In genomic region chr1:185317034-185317885, GRCh38 we compare ENCODE assay signal across 1 cellular context.
A peak's percentile ranks its signal among the peaks of the same experiment; 100 is the strongest.
TF ChIP-seq lines count a peak whose summit lies in the region.

Gene IVNS1ABP (minus strand): TSS chr1:185317243. CDS start chr1:185309493, 7,750 bp downstream.

TF ChIP-seq in H1, 55 proteins besides CTCF, POLR2A, EP300 and RAD21:
- TF ChIP-seq RBBP5 (IDR thresholded peaks at IDR 0.05; ENCODE audit: borderline replicate concordance, low read depth, low read length) (peak; percentile 58; the same call in 1 of the 2 replicates), E2F6 (IDR thresholded peaks at IDR 0.05) (peak; percentile 92), POU5F1 (IDR thresholded peaks at IDR 0.05; ENCODE audit: low read depth, low read length) (no peak), JUND (IDR thresholded peaks at IDR 0.05; ENCODE audit: low read length) (peak; percentile 19; the same call in 1 of the 2 replicates), TAF7 (optimal IDR thresholded peaks at IDR 0.05; ENCODE audit: borderline replicate concordance, low read depth, low read length) (peak; percentile 60), TAF1 (IDR thresholded peaks at IDR 0.05; ENCODE audit: low read depth, low read length) (peak; percentile 95), PHF8 (conservative IDR thresholded peaks at IDR 0.05; ENCODE audit: low read depth, low read length) (peak; percentile 65), CREB1 (IDR thresholded peaks at IDR 0.05) (peak; percentile 83), POLR2AphosphoS5 (IDR thresholded peaks at IDR 0.05; ENCODE audit: low read depth, low read length) (peak; percentile 84), TEAD4 (IDR thresholded peaks at IDR 0.05; ENCODE audit: low read depth, low read length) (peak; percentile 1; the same call in 1 of the 2 replicates), NANOG (IDR thresholded peaks at IDR 0.05; ENCODE audit: insufficient read depth, low read depth, low read length, poor library complexity, severe bottlenecking) (no peak), BRCA1 (IDR thresholded peaks at IDR 0.05; ENCODE audit: low read depth, low read length) (no peak), SP1 (IDR thresholded peaks at IDR 0.05; ENCODE audit: low read depth, low read length) (0 out of 2 replicates have a peak, but pooled peaks have one; percentile 40), EGR1 (IDR thresholded peaks at IDR 0.05; ENCODE audit: borderline replicate concordance, low read depth, low read length) (no peak), CTBP2 (IDR thresholded peaks at IDR 0.05; ENCODE audit: borderline replicate concordance, insufficient read depth, insufficient read length, low read length) (peak; percentile 45), CHD2 (IDR thresholded peaks at IDR 0.05; ENCODE audit: low read length) (0 out of 2 replicates have a peak, but pooled peaks have one; percentile 11), TCF12 (IDR thresholded peaks at IDR 0.05; ENCODE audit: low read depth, low read length) (no peak), YY1 (IDR thresholded peaks at IDR 0.05; ENCODE audit: low read depth, low read length) (0 out of 2 replicates have a peak, but pooled peaks have one; percentile 25), TBP (IDR thresholded peaks at IDR 0.05; ENCODE audit: low read depth, low read length) (peak; percentile 87), CHD7 (IDR thresholded peaks at IDR 0.05; ENCODE audit: insufficient replicate concordance, low read length) (no peak), CBX5 (IDR thresholded peaks at IDR 0.05; ENCODE audit: low read depth, low read length) (no peak), JUN (IDR thresholded peaks at IDR 0.05; ENCODE audit: low read depth, low read length) (no peak), ZNF274 (IDR thresholded peaks at IDR 0.05; ENCODE audit: borderline replicate concordance, extremely low read depth, low read length) (no peak), BACH1 (IDR thresholded peaks at IDR 0.05; ENCODE audit: low read length) (peak; percentile 67), KDM4A (IDR thresholded peaks at IDR 0.05; ENCODE audit: low read depth, low read length, severe bottlenecking) (peak; percentile 54), ASH2L (IDR thresholded peaks at IDR 0.05; ENCODE audit: low read length) (peak; percentile 98), RXRA (IDR thresholded peaks at IDR 0.05; ENCODE audit: insufficient read depth, low read depth, low read length) (no peak)
- TF ChIP-seq, protein P1, sequence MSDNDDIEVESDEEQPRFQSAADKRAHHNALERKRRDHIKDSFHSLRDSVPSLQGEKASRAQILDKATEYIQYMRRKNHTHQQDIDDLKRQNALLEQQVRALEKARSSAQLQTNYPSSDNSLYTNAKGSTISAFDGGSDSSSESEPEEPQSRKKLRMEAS (IDR thresholded peaks at IDR 0.05): peak; percentile 98
